Comparison of ENCODE assay signal across 25 cellular contexts in genomic region chr11:64581057-64581523, GRCh38. TPM values are rescaled to one million over a fixed set of nuclear protein-coding genes. Genes with fewer than 3 reads are reported as not detected.
"Had no signal": no experiment of that assay in that cellular context is flagged by ENCODE, and none has a peak within 500 bp of the region (broad histone marks: within the 10 kb centered on the region; RNA-seq: fewer than 3 reads in every experiment).

No MANE protein-coding gene starts in this region.

- H3K4me3 ChIP-seq: body of pancreas, esophagus muscularis mucosa, heart right ventricle, lung, prostate gland, SJSA1, testis had no signal

- H3K27ac ChIP-seq: body of pancreas, esophagus muscularis mucosa, heart right ventricle, prostate gland, SJSA1, testis had no signal

- H3K4me1 Mint-ChIP-seq: activated naive CD8-positive, alpha-beta T cell treated with anti-CD3 and anti-CD28 coated beads, Interleukin-2, amount 10 ng/mL, durations not matched to agents 7 days and 5 days had no signal

- ATAC-seq: body of pancreas; stimulated activated memory B cell treated with anti-CD40 and anti-IgM and Interleukin-4, amounts not matched to agents 10 μg/mL and 1 μg/mL and 100 μg/mL, for 72 hours had no signal

- H3K36me3 ChIP-seq: esophagus muscularis mucosa, heart right ventricle, prostate gland, SJSA1 had no signal

- H3K4me1 ChIP-seq: body of pancreas, esophagus muscularis mucosa, prostate gland, SJSA1 had no signal

- H3K27ac Mint-ChIP-seq: activated naive CD8-positive, alpha-beta T cell treated with anti-CD3 and anti-CD28 coated beads, Interleukin-2, amount 10 ng/mL, durations not matched to agents 7 days and 5 days; activated T-helper 1 cell treated with anti-CD3 and anti-CD28 coated beads, Interleukin-12 subunit alpha, Interleukin-12 subunit beta, Interleukin-2, Interleukin-4 antibody, amounts not matched to agents 30 ng/mL and 10 ng/mL and 1 ng/mL, durations not matched to agents 14 hours and 24 hours and 36 hours; nephron progenitor cell; stimulated activated memory B cell treated with anti-CD40 and anti-IgM and Interleukin-4, amounts not matched to agents 10 μg/mL and 1 μg/mL and 100 μg/mL, for 72 hours; T-helper 1 cell treated with Interleukin-12 subunit alpha and Interleukin-12 subunit beta and Interleukin-4 antibody, amounts not matched to agents 30 μg/mL and 1 μg/mL, for 36 hours; type B pancreatic cell had no signal

- H3K9me3 ChIP-seq: body of pancreas, esophagus muscularis mucosa, heart right ventricle, prostate gland, testis had no signal

- H3K4me3 Mint-ChIP-seq: activated naive CD8-positive, alpha-beta T cell treated with anti-CD3 and anti-CD28 coated beads, Interleukin-2, amount 10 ng/mL, durations not matched to agents 7 days and 5 days; activated T-helper 1 cell treated with anti-CD3 and anti-CD28 coated beads, Interleukin-12 subunit alpha, Interleukin-12 subunit beta, Interleukin-2, Interleukin-4 antibody, amounts not matched to agents 30 ng/mL and 10 ng/mL and 1 ng/mL, durations not matched to agents 14 hours and 24 hours and 36 hours; nephron progenitor cell; stimulated activated memory B cell treated with anti-CD40 and anti-IgM and Interleukin-4, amounts not matched to agents 10 μg/mL and 1 μg/mL and 100 μg/mL, for 72 hours; T-helper 1 cell treated with Interleukin-12 subunit alpha and Interleukin-12 subunit beta and Interleukin-4 antibody, amounts not matched to agents 30 μg/mL and 1 μg/mL, for 36 hours; type B pancreatic cell had no signal

- DNase-seq: activated CD4-positive, alpha-beta T cell treated with anti-CD3 and anti-CD28 coated beads, Interleukin-2, amount 50 U/mL, for 1 hour; activated CD4-positive, CD25-positive, alpha-beta regulatory T cell treated with anti-CD3 and anti-CD28 coated beads, Interleukin-2, amount 50 U/mL, for 72 hours; activated naive CD4-positive, alpha-beta T cell treated with Interleukin-2 at 50 U/mL for 16 hours; activated naive CD8-positive, alpha-beta T cell treated with anti-CD3 and anti-CD28 coated beads, Interleukin-2, amount 10 ng/mL, durations not matched to agents 7 days and 5 days; activated T-cell treated with anti-CD3 and anti-CD28 coated beads for 4 hours; body of pancreas; central memory CD4-positive, alpha-beta T cell; effector CD4-positive, alpha-beta T cell; heart right ventricle; nephron progenitor cell; small intestine; stimulated activated CD4-positive, alpha-beta T cell treated with anti-CD3 and anti-CD28 coated beads, Interleukin-4, amount 100 ng/mL, for 4 hours; testis had no signal

- H3K9me3 Mint-ChIP-seq: activated naive CD8-positive, alpha-beta T cell treated with anti-CD3 and anti-CD28 coated beads, Interleukin-2, amount 10 ng/mL, durations not matched to agents 7 days and 5 days; activated T-helper 1 cell treated with anti-CD3 and anti-CD28 coated beads, Interleukin-12 subunit alpha, Interleukin-12 subunit beta, Interleukin-2, Interleukin-4 antibody, amounts not matched to agents 30 ng/mL and 10 ng/mL and 1 ng/mL, durations not matched to agents 14 hours and 24 hours and 36 hours; nephron progenitor cell; T-helper 1 cell treated with Interleukin-12 subunit alpha and Interleukin-12 subunit beta and Interleukin-4 antibody, amounts not matched to agents 30 μg/mL and 1 μg/mL, for 36 hours; type B pancreatic cell had no signal

- H3K27me3 ChIP-seq: body of pancreas, testis had no signal

- H3K36me3 Mint-ChIP-seq: activated naive CD8-positive, alpha-beta T cell treated with anti-CD3 and anti-CD28 coated beads, Interleukin-2, amount 10 ng/mL, durations not matched to agents 7 days and 5 days; stimulated activated memory B cell treated with anti-CD40 and anti-IgM and Interleukin-4, amounts not matched to agents 10 μg/mL and 1 μg/mL and 100 μg/mL, for 72 hours; type B pancreatic cell had no signal

RNA-seq across cellular contexts. Expression of gene SLC22A12, which starts 9.9 kb away (rescaled TPM):
- total RNA-seq: activated CD8-positive, alpha-beta memory T cell treated with anti-CD3 and anti-CD28 coated beads for 36 hours; activated naive CD8-positive, alpha-beta T cell treated with anti-CD3 and anti-CD28 coated beads, Interleukin-2, amount 10 ng/mL, durations not matched to agents 7 days and 5 days; activated T-helper 1 cell treated with anti-CD3 and anti-CD28 coated beads, Interleukin-12 subunit alpha, Interleukin-12 subunit beta, Interleukin-2, Interleukin-4 antibody, amounts not matched to agents 30 ng/mL and 10 ng/mL and 1 ng/mL, durations not matched to agents 14 hours and 24 hours and 36 hours; body of pancreas; endothelial cell of umbilical vein; esophagus muscularis mucosa; heart right ventricle; lung; prostate gland; right cardiac atrium; SJSA1; testis had no signal

RNA-seq across cellular contexts. Expression of gene SLC22A11, which starts 25.3 kb away (rescaled TPM):
- total RNA-seq: activated CD8-positive, alpha-beta memory T cell treated with anti-CD3 and anti-CD28 coated beads for 36 hours; activated naive CD8-positive, alpha-beta T cell treated with anti-CD3 and anti-CD28 coated beads, Interleukin-2, amount 10 ng/mL, durations not matched to agents 7 days and 5 days; activated T-helper 1 cell treated with anti-CD3 and anti-CD28 coated beads, Interleukin-12 subunit alpha, Interleukin-12 subunit beta, Interleukin-2, Interleukin-4 antibody, amounts not matched to agents 30 ng/mL and 10 ng/mL and 1 ng/mL, durations not matched to agents 14 hours and 24 hours and 36 hours; body of pancreas; endothelial cell of umbilical vein; esophagus muscularis mucosa; heart right ventricle; lung; omental fat pad; prostate gland; right cardiac atrium; SJSA1 had no signal
